ENCODE assay signal across 25 cellular contexts in genomic region chr14:105901226-105901625, GRCh38.
"Had no signal": no experiment of that assay in that cellular context is flagged by ENCODE, and none has a peak within 500 bp of the region (broad histone marks: within the 10 kb centered on the region; RNA-seq: fewer than 3 reads in every experiment).

No MANE protein-coding gene starts in this region.

- H3K9ac ChIP-seq: parathyroid adenoma had no signal

- H3K36me3 Mint-ChIP-seq: natural killer cell treated with Interleukin-12 subunit alpha and Interleukin-12 subunit beta and Interleukin-15 and Interleukin-18, amount 100 ng/mL, for 72 hours had no signal

- H3K9me3 ChIP-seq: neutrophil, right lobe of liver, stomach, thyroid gland, vagina had no signal

- H3K4me2 ChIP-seq: hepatocyte had no signal

- H3K27ac ChIP-seq: coronary artery, esophagus muscularis mucosa, foreskin keratinocyte, gastroesophageal sphincter, heart left ventricle, hepatocyte, neutrophil, parathyroid adenoma, right lobe of liver, stomach, thyroid gland, vagina had no signal

- H3K4me3 Mint-ChIP-seq: natural killer cell treated with Interleukin-12 subunit alpha and Interleukin-12 subunit beta and Interleukin-15 and Interleukin-18, amount 100 ng/mL, for 72 hours; neural crest cell had no signal

- H3K4me1 Mint-ChIP-seq: neural crest cell had no signal

- H3K79me2 ChIP-seq: hepatocyte, parathyroid adenoma had no signal

- ATAC-seq: foreskin keratinocyte; gastroesophageal sphincter; left lobe of liver; natural killer cell treated with Interleukin-12 subunit alpha and Interleukin-12 subunit beta and Interleukin-15 and Interleukin-18, amount 100 ng/mL, for 72 hours; right lobe of liver had no signal

- H3K4me3 ChIP-seq: coronary artery, esophagus muscularis mucosa, gastroesophageal sphincter, heart left ventricle, hepatocyte, right lobe of liver, stomach, thyroid gland, vagina had no signal

- H3K27ac Mint-ChIP-seq: natural killer cell treated with Interleukin-12 subunit alpha and Interleukin-12 subunit beta and Interleukin-15 and Interleukin-18, amount 100 ng/mL, for 72 hours; progenitor cell of endocrine pancreas had no signal

- FAIRE-seq: endothelial cell of umbilical vein, kidney, small intestine had no signal

- DNase-seq: dermis blood vessel endothelial cell; effector memory CD4-positive, alpha-beta T cell; foreskin keratinocyte; right lobe of liver; small intestine; stimulated activated CD4-positive, alpha-beta T cell treated with anti-CD3 and anti-CD28 coated beads, Interleukin-15, amount 100 ng/mL, for 24 hours; stimulated activated CD4-positive, alpha-beta T cell treated with anti-CD3 and anti-CD28 coated beads, Interleukin-2, amount 100 ng/mL, for 48 hours; stimulated activated naive CD4-positive, alpha-beta T cell treated with Interleukin-2 at 50 U/mL for 16 hours; stomach; thyroid gland; trophoblast cell had no signal

- H3K27me3 Mint-ChIP-seq: progenitor cell of endocrine pancreas had no signal

- H2AFZ ChIP-seq: hepatocyte, parathyroid adenoma had no signal

- H3K9me3 Mint-ChIP-seq: natural killer cell treated with Interleukin-12 subunit alpha and Interleukin-12 subunit beta and Interleukin-15 and Interleukin-18, amount 100 ng/mL, for 72 hours had no signal

- H3K27me3 ChIP-seq: foreskin keratinocyte, heart left ventricle, hepatocyte, right lobe of liver, thyroid gland, vagina had no signal

- H3K36me3 ChIP-seq: esophagus muscularis mucosa, gastroesophageal sphincter, heart left ventricle, neutrophil, right lobe of liver, stomach, thyroid gland, vagina had no signal

- H3K4me1 ChIP-seq: esophagus muscularis mucosa, foreskin keratinocyte, gastroesophageal sphincter, heart left ventricle, parathyroid adenoma, right lobe of liver, stomach, thyroid gland, vagina had no signal
